In genomic region chr11:21257461-21257860, GRCh38 we compare ENCODE assay signal across 35 cellular contexts.
DNase-seq lines count a peak whose midpoint lies in the region; ATAC-seq, FAIRE-seq and TF ChIP-seq lines count a peak whose summit lies in the region.
"Had no signal": no experiment of that assay in that cellular context is flagged by ENCODE, and none has a peak within 500 bp of the region (broad histone marks: within the 10 kb centered on the region; RNA-seq: fewer than 3 reads in every experiment).

No MANE protein-coding gene starts in this region.

- H3K4me2 ChIP-seq in trophoblast cell (ENCODE audit: low read length), result no peak overlapping the region
- H3K4me2 ChIP-seq: A549; BLaER1; BLaER1 treated with 17β-estradiol and CSF1 and Interleukin-3, amounts not matched to agents 10 nM and 100 nM had no signal

- H3K4me3 Mint-ChIP-seq in stimulated activated memory B cell treated with anti-CD40 and anti-IgM and Interleukin-4, amounts not matched to agents 10 μg/mL and 1 μg/mL and 100 μg/mL, for 72 hours, result no peak overlapping the region
- no peak overlapping the region for H3K4me3 Mint-ChIP-seq in endothelial cell (ENCODE audit: unreplicated experiment)
- H3K4me3 Mint-ChIP-seq: B cell; CD14-positive monocyte; CD4-positive, alpha-beta memory T cell; CD4-positive, alpha-beta T cell; CD4-positive, CD25-positive, alpha-beta regulatory T cell; CD8-positive, alpha-beta memory T cell; CD8-positive, alpha-beta T cell had no signal

- H3K4me1 Mint-ChIP-seq in stimulated activated memory B cell treated with anti-CD40 and anti-IgM and Interleukin-4, amounts not matched to agents 10 μg/mL and 1 μg/mL and 100 μg/mL, for 72 hours, result no peaks in the 10 kb centered on the region
- peaks cover 9% of the 10 kb centered on the region for H3K4me1 Mint-ChIP-seq in endothelial cell (ENCODE audit: unreplicated experiment)
- H3K4me1 Mint-ChIP-seq: B cell; CD14-positive monocyte; CD4-positive, alpha-beta memory T cell; CD4-positive, CD25-positive, alpha-beta regulatory T cell; CD8-positive, alpha-beta memory T cell had no signal

- DNase-seq in bronchial epithelial cell (ENCODE audit: low read depth) (no peak), trophoblast cell (peak; percentile 71 to 87), transverse colon (no peak), endothelial cell (ENCODE audit: low spot score) (no peak)
- DNase-seq: 8988T; ACHN; AML-193; BE2C; C1 segment of cervical spinal cord; Caco-2; Calu3; CD4-positive, alpha-beta memory T cell; CD4-positive, alpha-beta T cell; CD4-positive, CD25-positive, alpha-beta regulatory T cell; CD8-positive, alpha-beta memory T cell; CD8-positive, alpha-beta T cell; COR-L47; DMS 273 treated with DMSO at 0.1 percent for 48 hours; DMS153; DMS53; DMS79; DMS79 treated with DMSO at 0.1 percent for 48 hours; DND-41; EL had no signal

- H2BK12ac ChIP-seq in trophoblast cell (ENCODE audit: low read length), result no peak overlapping the region

- FAIRE-seq in bronchial epithelial cell (lab: Jason Lieb, UNC), result peak; percentile 23
- FAIRE-seq: A204.1, A549, D721Med had no signal

- no peak overlapping the region for H2BK5ac ChIP-seq in trophoblast cell (ENCODE audit: low read depth, low read length, poor library complexity)

- H3K9ac ChIP-seq in trophoblast cell (ENCODE audit: low read length), result no peak overlapping the region
- H3K9ac ChIP-seq: BLaER1; BLaER1 treated with 17β-estradiol and CSF1 and Interleukin-3, amounts not matched to agents 10 nM and 100 nM had no signal

- no peak for TF ChIP-seq POLR2A in transverse colon (IDR thresholded peaks at IDR 0.05)

- H2BK120ac ChIP-seq in trophoblast cell (ENCODE audit: insufficient read depth, low read length, poor library complexity), result no peak overlapping the region

- no peak overlapping the region for H3K27ac Mint-ChIP-seq in stimulated activated memory B cell treated with anti-CD40 and anti-IgM and Interleukin-4, amounts not matched to agents 10 μg/mL and 1 μg/mL and 100 μg/mL, for 72 hours
- no peak overlapping the region for H3K27ac Mint-ChIP-seq in endothelial cell (ENCODE audit: unreplicated experiment)
- H3K27ac Mint-ChIP-seq: B cell; CD14-positive monocyte; CD4-positive, alpha-beta memory T cell; CD4-positive, alpha-beta T cell; CD4-positive, CD25-positive, alpha-beta regulatory T cell; CD8-positive, alpha-beta memory T cell; CD8-positive, alpha-beta T cell had no signal

- H4K8ac ChIP-seq in trophoblast cell (ENCODE audit: low read depth, low read length), result no peak overlapping the region

- H3K27me3 ChIP-seq in bronchial epithelial cell (ENCODE audit: control insufficient read depth, insufficient read depth, low read length) (no peaks in the 10 kb centered on the region), trophoblast cell (ENCODE audit: insufficient read depth, low read length) (no peaks in the 10 kb centered on the region), transverse colon (no peaks in the 10 kb centered on the region)
- H3K27me3 ChIP-seq: BE2C; BLaER1; BLaER1 treated with 17β-estradiol and CSF1 and Interleukin-3, amounts not matched to agents 10 nM and 100 nM had no signal

- intact Hi-C loops in transverse colon (cut with DNase I; ENCODE audit: low total_unique reads), result no loop called here

- H3K18ac ChIP-seq in trophoblast cell (ENCODE audit: low read length), result no peak overlapping the region

- H3K9me3 ChIP-seq in trophoblast cell (ENCODE audit: insufficient read depth, low read depth, low read length) (no peaks in the 10 kb centered on the region), transverse colon (no peaks in the 10 kb centered on the region)
- H3K9me3 ChIP-seq: A549; BE2C; BLaER1; BLaER1 treated with 17β-estradiol and CSF1 and Interleukin-3, amounts not matched to agents 10 nM and 100 nM; Caco-2 had no signal

- ATAC-seq in stimulated activated memory B cell treated with anti-CD40 and anti-IgM and Interleukin-4, amounts not matched to agents 10 μg/mL and 1 μg/mL and 100 μg/mL, for 72 hours, result peak; percentile 41
- no peak for ATAC-seq in HG03039 (IDR thresholded peaks at IDR 0.05; ENCODE audit: unreplicated experiment)
- ATAC-seq: A549; CD8-positive, alpha-beta T cell had no signal

- in situ Hi-C loops in transverse colon (cut with MboI; ENCODE audit: low pct_ligation_motif_present in 1 of 4, low pct_unique_long_range_greater_than_20kb in 1 of 4, low sequenced_read_pairs in 3 of 4), result no loop called here

- peaks cover 6% of the 10 kb centered on the region for H3K9me3 Mint-ChIP-seq in stimulated activated memory B cell treated with anti-CD40 and anti-IgM and Interleukin-4, amounts not matched to agents 10 μg/mL and 1 μg/mL and 100 μg/mL, for 72 hours
- H3K9me3 Mint-ChIP-seq in endothelial cell (ENCODE audit: unreplicated experiment), result no peaks in the 10 kb centered on the region

- no peak overlapping the region for H3K4ac ChIP-seq in trophoblast cell (ENCODE audit: low read depth, low read length)

- no peak overlapping the region for H2AFZ ChIP-seq in trophoblast cell (ENCODE audit: insufficient read depth, low read length, poor library complexity)

- H3K79me1 ChIP-seq in trophoblast cell (ENCODE audit: low read length), result no peaks in the 10 kb centered on the region

- no peaks in the 10 kb centered on the region for H3K36me3 Mint-ChIP-seq in stimulated activated memory B cell treated with anti-CD40 and anti-IgM and Interleukin-4, amounts not matched to agents 10 μg/mL and 1 μg/mL and 100 μg/mL, for 72 hours
- H3K36me3 Mint-ChIP-seq in endothelial cell (ENCODE audit: low read depth, unreplicated experiment), result no peaks in the 10 kb centered on the region
- H3K36me3 Mint-ChIP-seq: CD14-positive monocyte; CD4-positive, alpha-beta memory T cell; CD4-positive, CD25-positive, alpha-beta regulatory T cell; CD8-positive, alpha-beta memory T cell; CD8-positive, alpha-beta T cell had no signal

- H3K27ac ChIP-seq in trophoblast cell (ENCODE audit: low read depth, low read length) (no peak overlapping the region), transverse colon (no peak overlapping the region)
- H3K27ac ChIP-seq: 22Rv1; A549; BLaER1; BLaER1 treated with 17β-estradiol and CSF1 and Interleukin-3, amounts not matched to agents 10 nM and 100 nM; C4-2B had no signal

- TF ChIP-seq CTCF in bronchial epithelial cell (IDR thresholded peaks at IDR 0.05; ENCODE audit: insufficient read depth, low read length, severe bottlenecking) (no peak), transverse colon (IDR thresholded peaks at IDR 0.05) (no peak), endothelial cell (IDR thresholded peaks at IDR 0.05; ENCODE audit: unreplicated experiment) (no peak)

- no peak overlapping the region for H2AK5ac ChIP-seq in trophoblast cell (ENCODE audit: low read length)

- no peak overlapping the region for H4K91ac ChIP-seq in trophoblast cell (ENCODE audit: low read depth, low read length)

- no peak for TF ChIP-seq EP300 in transverse colon (IDR thresholded peaks at IDR 0.05; ENCODE audit: low read depth)

- no peaks in the 10 kb centered on the region for H3K27me3 Mint-ChIP-seq in stimulated activated memory B cell treated with anti-CD40 and anti-IgM and Interleukin-4, amounts not matched to agents 10 μg/mL and 1 μg/mL and 100 μg/mL, for 72 hours
- H3K27me3 Mint-ChIP-seq in endothelial cell (ENCODE audit: unreplicated experiment), result no peaks in the 10 kb centered on the region
- H3K27me3 Mint-ChIP-seq: B cell; CD4-positive, alpha-beta memory T cell; CD4-positive, alpha-beta T cell; CD4-positive, CD25-positive, alpha-beta regulatory T cell; CD8-positive, alpha-beta memory T cell had no signal

- no peaks in the 10 kb centered on the region for H3K36me3 ChIP-seq in bronchial epithelial cell (ENCODE audit: control insufficient read depth, insufficient read depth, low read length)
- H3K36me3 ChIP-seq in trophoblast cell (ENCODE audit: control insufficient read depth in 1 of 2, insufficient read depth in 2 of 2, low read length in 2 of 2), result no peaks in the 10 kb centered on the region
- no peaks in the 10 kb centered on the region for H3K36me3 ChIP-seq in transverse colon
- H3K36me3 ChIP-seq: BE2C; BLaER1; BLaER1 treated with 17β-estradiol and CSF1 and Interleukin-3, amounts not matched to agents 10 nM and 100 nM had no signal

- no peak overlapping the region for H3K4me3 ChIP-seq in bronchial epithelial cell (ENCODE audit: low read depth, low read length)
- H3K4me3 ChIP-seq in trophoblast cell (ENCODE audit: low read depth, low read length), result no peak overlapping the region
- no peak overlapping the region for H3K4me3 ChIP-seq in transverse colon
- H3K4me3 ChIP-seq: A549; BLaER1; BLaER1 treated with 17β-estradiol and CSF1 and Interleukin-3, amounts not matched to agents 10 nM and 100 nM had no signal

- H4K12ac ChIP-seq in trophoblast cell (ENCODE audit: low read depth, low read length), result no peak overlapping the region

- no peak overlapping the region for H3K23ac ChIP-seq in trophoblast cell (ENCODE audit: low read length)

- H3K14ac ChIP-seq in trophoblast cell (ENCODE audit: low read length), result no peak overlapping the region

- H3K4me1 ChIP-seq in trophoblast cell (ENCODE audit: control insufficient read depth in 1 of 2, insufficient read depth in 2 of 2, low read length in 2 of 2), result no peaks in the 10 kb centered on the region
- H3K4me1 ChIP-seq in transverse colon, result no peaks in the 10 kb centered on the region
- H3K4me1 ChIP-seq: A549; BE2C; BLaER1; BLaER1 treated with 17β-estradiol and CSF1 and Interleukin-3, amounts not matched to agents 10 nM and 100 nM; Caco-2 had no signal

- no peaks in the 10 kb centered on the region for H3K79me2 ChIP-seq in trophoblast cell (ENCODE audit: control insufficient read depth, insufficient read depth, low read length, poor library complexity)

Comparison
In these comparisons a context has a peak if more than half of its experiments do, and no peak if none do; other contexts are left out.
1. DNase-seq: peak in trophoblast cell (2 of 2); none in bronchial epithelial cell (single experiment), transverse colon (single experiment) and endothelial cell (single experiment).